ENCODE assay signal across 12 cellular contexts in the genomic region with DNA sequence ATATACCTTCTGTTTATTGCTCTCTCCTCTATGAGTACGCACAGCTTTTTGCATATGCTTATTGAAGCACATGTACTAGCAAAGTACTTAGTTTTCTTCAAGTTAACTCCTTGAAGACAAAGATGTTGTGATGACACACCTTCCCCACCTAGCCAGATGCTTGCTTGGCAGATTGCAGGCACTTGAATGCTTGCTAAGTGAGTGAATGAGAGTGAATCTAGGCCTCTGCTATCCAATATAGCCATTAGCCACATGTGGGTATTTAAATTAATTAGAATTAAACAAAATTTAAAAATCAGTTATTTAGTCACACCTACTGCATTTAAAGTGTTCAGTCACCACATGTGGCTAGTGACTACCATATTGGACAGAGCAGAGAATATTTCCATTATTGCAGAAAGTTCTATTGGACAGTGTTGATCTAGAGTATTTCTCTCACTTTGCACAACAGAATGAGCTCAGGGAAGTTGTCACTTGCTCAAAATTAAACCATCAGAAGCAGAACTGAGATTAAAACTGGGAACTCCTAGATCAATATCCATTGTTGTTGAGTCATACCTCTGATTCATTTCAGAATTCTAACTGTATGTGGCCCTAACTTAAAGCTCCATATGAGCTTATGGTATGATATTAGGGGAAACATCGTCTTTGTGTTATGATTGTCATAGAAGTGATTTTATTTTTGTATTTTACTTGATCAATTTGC. TPM values are rescaled to one million over a fixed set of nuclear protein-coding genes. Genes with fewer than 3 reads are reported as not detected.
DNase-seq lines count a peak whose midpoint lies in the region; ATAC-seq and TF ChIP-seq lines count a peak whose summit lies in the region.
"Had no signal": no experiment of that assay in that cellular context is flagged by ENCODE, and none has a peak within 500 bp of the region (broad histone marks: within the 10 kb centered on the region; RNA-seq: fewer than 3 reads in every experiment).

No MANE protein-coding gene starts in this region.

- H3K9me3 ChIP-seq in body of pancreas (no peaks in the 10 kb centered on the region), gastroesophageal sphincter (no peaks in the 10 kb centered on the region)
- H3K9me3 ChIP-seq: breast epithelium had no signal

- H3K4me3 Mint-ChIP-seq in dendritic cell treated with granulocyte-macrophage colony-stimulating factor and Interleukin-4, amounts not matched to agents 40 ng/mL and 50 ng/mL, for 4 days = no peak overlapping the region
- H3K4me3 Mint-ChIP-seq: activated CD4-positive, alpha-beta memory T cell treated with anti-CD3 and anti-CD28 coated beads for 36 hours had no signal

- no peaks in the 10 kb centered on the region for H3K27me3 ChIP-seq in body of pancreas
- H3K27me3 ChIP-seq in gastroesophageal sphincter = no peaks in the 10 kb centered on the region
- H3K27me3 ChIP-seq: breast epithelium, hepatocyte had no signal

- H3K4me1 Mint-ChIP-seq in dendritic cell treated with granulocyte-macrophage colony-stimulating factor and Interleukin-4, amounts not matched to agents 40 ng/mL and 50 ng/mL, for 4 days (ENCODE audit: low read depth) = peaks cover 28% of the 10 kb centered on the region

- H3K36me3 Mint-ChIP-seq in dendritic cell treated with granulocyte-macrophage colony-stimulating factor and Interleukin-4, amounts not matched to agents 40 ng/mL and 50 ng/mL, for 4 days (ENCODE audit: low read depth) = peaks cover 4% of the 10 kb centered on the region
- H3K36me3 Mint-ChIP-seq: activated CD4-positive, alpha-beta memory T cell treated with anti-CD3 and anti-CD28 coated beads for 36 hours had no signal

- 72 to 83% methylated on average over 2 of the region's 2 CpGs for WGBS in body of pancreas, 2 donors
- 87 to 96% methylated on average over 2 of the region's 2 CpGs for WGBS in gastroesophageal sphincter (ENCODE audit: low coverage in 1 of 2), 2 donors

- H3K27ac Mint-ChIP-seq in dendritic cell treated with granulocyte-macrophage colony-stimulating factor and Interleukin-4, amounts not matched to agents 40 ng/mL and 50 ng/mL, for 4 days = peak overlapping the region; percentile 43
- H3K27ac Mint-ChIP-seq: activated CD4-positive, alpha-beta memory T cell treated with anti-CD3 and anti-CD28 coated beads for 36 hours had no signal

- H3K4me3 ChIP-seq in body of pancreas = no peak overlapping the region
- H3K4me3 ChIP-seq in gastroesophageal sphincter = no peak overlapping the region
- H3K4me3 ChIP-seq: breast epithelium, hepatocyte had no signal

- H3K27ac ChIP-seq in body of pancreas (peak overlapping the region in 1 of 4 donors; percentile 21), gastroesophageal sphincter (no peak overlapping the region)
- H3K27ac ChIP-seq: breast epithelium, hepatocyte had no signal

- H3K36me3 ChIP-seq in body of pancreas (replicated peaks in 1 of 2; ENCODE audit: insufficient read depth in 1 of 2, low read depth in 2 of 2) (no peaks in the 10 kb centered on the region), gastroesophageal sphincter (no peaks in the 10 kb centered on the region)
- H3K36me3 ChIP-seq: breast epithelium had no signal

- no peaks in the 10 kb centered on the region for H3K9me3 Mint-ChIP-seq in dendritic cell treated with granulocyte-macrophage colony-stimulating factor and Interleukin-4, amounts not matched to agents 40 ng/mL and 50 ng/mL, for 4 days
- H3K9me3 Mint-ChIP-seq: activated CD4-positive, alpha-beta memory T cell treated with anti-CD3 and anti-CD28 coated beads for 36 hours had no signal

- TF ChIP-seq EP300 in gastroesophageal sphincter (IDR thresholded peaks at IDR 0.05) = no peak

- TF ChIP-seq CTCF in body of pancreas (IDR thresholded peaks at IDR 0.05) (no peak), gastroesophageal sphincter (IDR thresholded peaks at IDR 0.05) (no peak)

- DNase-seq in body of pancreas = no peak
- DNase-seq in NCI-H2107 (lab: John Stamatoyannopoulos, UW) = no peak
- no peak for DNase-seq in stimulated activated CD4-positive, alpha-beta T cell treated with anti-CD3 and anti-CD28 coated beads, Interleukin-4, amount 100 ng/mL, for 4 hours
- DNase-seq: activated CD4-positive, alpha-beta memory T cell treated with anti-CD3 and anti-CD28 coated beads for 36 hours; DMS53 had no signal

- H3K4me1 ChIP-seq in body of pancreas (no peaks in the 10 kb centered on the region), gastroesophageal sphincter (no peaks in the 10 kb centered on the region)
- H3K4me1 ChIP-seq: breast epithelium had no signal

- no peaks in the 10 kb centered on the region for H3K27me3 Mint-ChIP-seq in dendritic cell treated with granulocyte-macrophage colony-stimulating factor and Interleukin-4, amounts not matched to agents 40 ng/mL and 50 ng/mL, for 4 days

- TF ChIP-seq POLR2A in body of pancreas (IDR thresholded peaks at IDR 0.05) (no peak), gastroesophageal sphincter (IDR thresholded peaks at IDR 0.05) (no peak)

- ATAC-seq in GM18511 (IDR thresholded peaks at IDR 0.05; ENCODE audit: unreplicated experiment) (peak; percentile 95), GM21447 (IDR thresholded peaks at IDR 0.05; ENCODE audit: unreplicated experiment) (peak; percentile 94), HG03175 (IDR thresholded peaks at IDR 0.05; ENCODE audit: unreplicated experiment) (peak; percentile 95), body of pancreas (no peak), gastroesophageal sphincter (no peak)

- intact Hi-C loops in dendritic cell treated with granulocyte-macrophage colony-stimulating factor and Interleukin-4, amounts not matched to agents 40 ng/mL and 50 ng/mL, for 4 days (cut with micrococcal nuclease) = loop anchor here (1.0 kb wide), 1 partner anchor 8 kb away; no protein-coding TSS in a partner anchor
- intact Hi-C loops in body of pancreas (cut with DNase I) = no loop called here

RNA-seq across cellular contexts. Expression of a gene that starts 8.6 kb away (rescaled TPM):
- 1 to 10 TPM; 7.0 to 9.2 TPM for total RNA-seq in body of pancreas
- total RNA-seq in gastroesophageal sphincter = 10 to 100 TPM; 11.6 to 23.8 (median 14.9) TPM

Comparison
In these comparisons a context has a peak if more than half of its experiments do, and no peak if none do; other contexts are left out.
1. ATAC-seq: peak in GM18511 (single experiment), GM21447 (single experiment) and HG03175 (single experiment); none in body of pancreas (single experiment) and gastroesophageal sphincter (single experiment).